8 cellular contexts compared by ENCODE assay signal in genomic region chr5:31581498-31582099, GRCh38. TPM values are rescaled to one million over a fixed set of nuclear protein-coding genes. Genes with fewer than 3 reads are reported as not detected.
DNase-seq lines count a peak whose midpoint lies in the region; ATAC-seq and TF ChIP-seq lines count a peak whose summit lies in the region.

No MANE protein-coding gene starts in this region.

- no peaks in the 10 kb centered on the region for H3K36me3 ChIP-seq in kidney epithelial cell (ENCODE audit: control insufficient read depth, insufficient read depth, low read length)

- DNase-seq in NCI-H2107 treated with DMSO at 0.1 percent for 48 hours (lab: John Stamatoyannopoulos, UW; ENCODE audit: unreplicated experiment) (peak; percentile 27), NCI-H2107 (lab: John Stamatoyannopoulos, UW) (no peak), NCI-H2081 treated with DMSO at 0.1 percent for 48 hours (lab: John Stamatoyannopoulos, UW) (peak; percentile 67), amniotic stem cell (lab: John Stamatoyannopoulos, UW) (peak; percentile 53), kidney epithelial cell (ENCODE audit: low read depth) (no peak)
- no peak for DNase-seq in stimulated activated CD4-positive, alpha-beta T cell treated with anti-CD3 and anti-CD28 coated beads, Interleukin-1b, Interleukin-23, amount 100 ng/mL, for 48 hours

- H3K27me3 ChIP-seq in kidney epithelial cell (ENCODE audit: control insufficient read depth, insufficient read depth, low read length), result no peaks in the 10 kb centered on the region

- no peak overlapping the region for H3K4me3 ChIP-seq in kidney epithelial cell (ENCODE audit: low read depth, low read length)

- ATAC-seq in GM21786 (IDR thresholded peaks at IDR 0.05; ENCODE audit: unreplicated experiment), result no peak
- ATAC-seq in GM18511 (IDR thresholded peaks at IDR 0.05; ENCODE audit: unreplicated experiment), result no peak

- peak; percentile 24 for TF ChIP-seq CTCF in kidney epithelial cell (IDR thresholded peaks at IDR 0.05; ENCODE audit: insufficient read depth, low read length, poor library complexity, severe bottlenecking)

RNA-seq across cellular contexts. Expression of gene C5orf22, which starts 49.5 kb away (rescaled TPM):
- 23.6 and 23.7 TPM in 2 replicates for total RNA-seq in kidney epithelial cell

RNA-seq across cellular contexts. Expression of gene DROSHA, which starts 49.7 kb away (rescaled TPM):
- 48.5 and 50.1 TPM in 2 replicates for total RNA-seq in kidney epithelial cell

RNA-seq across cellular contexts. Expression of gene PDZD2, which starts 57.3 kb away (rescaled TPM):
- total RNA-seq in kidney epithelial cell, result 5.5 and 6.7 TPM in 2 replicates

Comparison
In these comparisons a context has a peak if more than half of its experiments do, and no peak if none do; other contexts are left out.
1. DNase-seq: peak in NCI-H2107 treated with DMSO at 0.1 percent for 48 hours (single experiment), NCI-H2081 treated with DMSO at 0.1 percent for 48 hours (single experiment) and amniotic stem cell (single experiment); none in NCI-H2107 (single experiment), kidney epithelial cell (single experiment) and stimulated activated CD4-positive, alpha-beta T cell treated with anti-CD3 and anti-CD28 coated beads, Interleukin-1b, Interleukin-23, amount 100 ng/mL, for 48 hours (single experiment).